In the genomic region with DNA sequence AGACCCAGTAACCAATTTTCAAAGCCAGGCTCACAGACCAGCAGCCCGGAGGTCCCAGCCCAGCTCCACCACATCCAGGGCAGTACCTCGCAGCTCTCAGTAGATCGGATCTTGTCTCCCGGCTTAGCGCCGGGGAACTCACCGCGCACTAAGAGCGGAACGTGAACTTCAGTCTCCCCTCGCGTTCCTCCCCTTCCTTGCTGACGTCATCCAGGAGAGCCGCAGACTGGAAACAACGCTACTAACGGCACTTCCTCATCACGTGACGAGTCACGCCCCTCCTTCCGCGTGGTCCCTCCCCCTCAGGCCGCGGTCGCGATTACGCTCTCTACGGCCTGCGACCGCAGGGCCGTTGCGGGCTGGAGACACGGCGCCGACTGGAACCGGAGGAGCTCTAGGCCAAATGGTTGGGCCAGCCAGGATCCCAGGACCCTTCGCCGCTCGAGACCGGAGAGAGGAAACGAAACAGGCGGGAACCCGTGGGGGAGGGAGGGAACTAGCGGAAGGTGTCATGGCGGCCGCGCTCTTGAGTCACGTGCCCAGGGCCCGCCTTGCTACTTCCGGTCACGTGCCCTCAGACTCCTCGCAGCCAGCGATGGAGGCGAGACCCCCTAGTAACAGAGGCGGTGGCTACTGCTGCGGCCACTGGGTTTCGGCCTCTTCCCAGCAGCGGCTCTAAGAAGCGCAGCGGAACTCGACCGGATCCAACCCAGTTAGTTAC, we compare ENCODE assay signal across 1 cellular context.
A peak's percentile ranks its signal among the peaks of the same experiment; 100 is the strongest.
TF ChIP-seq lines count a peak whose summit lies in the region.

A gene (plus strand): TSS at position 577 of the 721 bp plus-strand sequence. CDS start 10,508 bp downstream, outside the sequence.
A gene with protein sequence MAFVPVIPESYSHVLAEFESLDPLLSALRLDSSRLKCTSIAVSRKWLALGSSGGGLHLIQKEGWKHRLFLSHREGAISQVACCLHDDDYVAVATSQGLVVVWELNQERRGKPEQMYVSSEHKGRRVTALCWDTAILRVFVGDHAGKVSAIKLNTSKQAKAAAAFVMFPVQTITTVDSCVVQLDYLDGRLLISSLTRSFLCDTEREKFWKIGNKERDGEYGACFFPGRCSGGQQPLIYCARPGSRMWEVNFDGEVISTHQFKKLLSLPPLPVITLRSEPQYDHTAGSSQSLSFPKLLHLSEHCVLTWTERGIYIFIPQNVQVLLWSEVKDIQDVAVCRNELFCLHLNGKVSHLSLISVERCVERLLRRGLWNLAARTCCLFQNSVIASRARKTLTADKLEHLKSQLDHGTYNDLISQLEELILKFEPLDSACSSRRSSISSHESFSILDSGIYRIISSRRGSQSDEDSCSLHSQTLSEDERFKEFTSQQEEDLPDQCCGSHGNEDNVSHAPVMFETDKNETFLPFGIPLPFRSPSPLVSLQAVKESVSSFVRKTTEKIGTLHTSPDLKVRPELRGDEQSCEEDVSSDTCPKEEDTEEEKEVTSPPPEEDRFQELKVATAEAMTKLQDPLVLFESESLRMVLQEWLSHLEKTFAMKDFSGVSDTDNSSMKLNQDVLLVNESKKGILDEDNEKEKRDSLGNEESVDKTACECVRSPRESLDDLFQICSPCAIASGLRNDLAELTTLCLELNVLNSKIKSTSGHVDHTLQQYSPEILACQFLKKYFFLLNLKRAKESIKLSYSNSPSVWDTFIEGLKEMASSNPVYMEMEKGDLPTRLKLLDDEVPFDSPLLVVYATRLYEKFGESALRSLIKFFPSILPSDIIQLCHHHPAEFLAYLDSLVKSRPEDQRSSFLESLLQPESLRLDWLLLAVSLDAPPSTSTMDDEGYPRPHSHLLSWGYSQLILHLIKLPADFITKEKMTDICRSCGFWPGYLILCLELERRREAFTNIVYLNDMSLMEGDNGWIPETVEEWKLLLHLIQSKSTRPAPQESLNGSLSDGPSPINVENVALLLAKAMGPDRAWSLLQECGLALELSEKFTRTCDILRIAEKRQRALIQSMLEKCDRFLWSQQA (minus strand): TSS at position 150 of the 721 bp plus-strand sequence. CDS start 4,282 bp downstream, outside the sequence.

TF ChIP-seq in HepG2, 621 proteins besides CTCF, POLR2A, EP300 and RAD21 (continued from another document and continues in another):
- TF ChIP-seq, protein P1, sequence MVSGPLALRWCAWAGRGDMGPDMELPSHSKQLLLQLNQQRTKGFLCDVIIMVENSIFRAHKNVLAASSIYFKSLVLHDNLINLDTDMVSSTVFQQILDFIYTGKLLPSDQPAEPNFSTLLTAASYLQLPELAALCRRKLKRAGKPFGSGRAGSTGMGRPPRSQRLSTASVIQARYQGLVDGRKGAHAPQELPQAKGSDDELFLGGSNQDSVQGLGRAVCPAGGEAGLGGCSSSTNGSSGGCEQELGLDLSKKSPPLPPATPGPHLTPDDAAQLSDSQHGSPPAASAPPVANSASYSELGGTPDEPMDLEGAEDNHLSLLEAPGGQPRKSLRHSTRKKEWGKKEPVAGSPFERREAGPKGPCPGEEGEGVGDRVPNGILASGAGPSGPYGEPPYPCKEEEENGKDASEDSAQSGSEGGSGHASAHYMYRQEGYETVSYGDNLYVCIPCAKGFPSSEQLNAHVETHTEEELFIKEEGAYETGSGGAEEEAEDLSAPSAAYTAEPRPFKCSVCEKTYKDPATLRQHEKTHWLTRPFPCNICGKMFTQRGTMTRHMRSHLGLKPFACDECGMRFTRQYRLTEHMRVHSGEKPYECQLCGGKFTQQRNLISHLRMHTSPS (CRISPR knock-in tag; IDR thresholded peaks at IDR 0.05; ENCODE audit: low read depth): peak; percentile 54; the same call in 1 of the 2 replicates
- TF ChIP-seq, protein P2, sequence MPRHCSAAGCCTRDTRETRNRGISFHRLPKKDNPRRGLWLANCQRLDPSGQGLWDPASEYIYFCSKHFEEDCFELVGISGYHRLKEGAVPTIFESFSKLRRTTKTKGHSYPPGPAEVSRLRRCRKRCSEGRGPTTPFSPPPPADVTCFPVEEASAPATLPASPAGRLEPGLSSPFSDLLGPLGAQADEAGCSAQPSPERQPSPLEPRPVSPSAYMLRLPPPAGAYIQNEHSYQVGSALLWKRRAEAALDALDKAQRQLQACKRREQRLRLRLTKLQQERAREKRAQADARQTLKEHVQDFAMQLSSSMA (CRISPR knock-in tag; IDR thresholded peaks at IDR 0.05): no peak
- TF ChIP-seq, protein P3, sequence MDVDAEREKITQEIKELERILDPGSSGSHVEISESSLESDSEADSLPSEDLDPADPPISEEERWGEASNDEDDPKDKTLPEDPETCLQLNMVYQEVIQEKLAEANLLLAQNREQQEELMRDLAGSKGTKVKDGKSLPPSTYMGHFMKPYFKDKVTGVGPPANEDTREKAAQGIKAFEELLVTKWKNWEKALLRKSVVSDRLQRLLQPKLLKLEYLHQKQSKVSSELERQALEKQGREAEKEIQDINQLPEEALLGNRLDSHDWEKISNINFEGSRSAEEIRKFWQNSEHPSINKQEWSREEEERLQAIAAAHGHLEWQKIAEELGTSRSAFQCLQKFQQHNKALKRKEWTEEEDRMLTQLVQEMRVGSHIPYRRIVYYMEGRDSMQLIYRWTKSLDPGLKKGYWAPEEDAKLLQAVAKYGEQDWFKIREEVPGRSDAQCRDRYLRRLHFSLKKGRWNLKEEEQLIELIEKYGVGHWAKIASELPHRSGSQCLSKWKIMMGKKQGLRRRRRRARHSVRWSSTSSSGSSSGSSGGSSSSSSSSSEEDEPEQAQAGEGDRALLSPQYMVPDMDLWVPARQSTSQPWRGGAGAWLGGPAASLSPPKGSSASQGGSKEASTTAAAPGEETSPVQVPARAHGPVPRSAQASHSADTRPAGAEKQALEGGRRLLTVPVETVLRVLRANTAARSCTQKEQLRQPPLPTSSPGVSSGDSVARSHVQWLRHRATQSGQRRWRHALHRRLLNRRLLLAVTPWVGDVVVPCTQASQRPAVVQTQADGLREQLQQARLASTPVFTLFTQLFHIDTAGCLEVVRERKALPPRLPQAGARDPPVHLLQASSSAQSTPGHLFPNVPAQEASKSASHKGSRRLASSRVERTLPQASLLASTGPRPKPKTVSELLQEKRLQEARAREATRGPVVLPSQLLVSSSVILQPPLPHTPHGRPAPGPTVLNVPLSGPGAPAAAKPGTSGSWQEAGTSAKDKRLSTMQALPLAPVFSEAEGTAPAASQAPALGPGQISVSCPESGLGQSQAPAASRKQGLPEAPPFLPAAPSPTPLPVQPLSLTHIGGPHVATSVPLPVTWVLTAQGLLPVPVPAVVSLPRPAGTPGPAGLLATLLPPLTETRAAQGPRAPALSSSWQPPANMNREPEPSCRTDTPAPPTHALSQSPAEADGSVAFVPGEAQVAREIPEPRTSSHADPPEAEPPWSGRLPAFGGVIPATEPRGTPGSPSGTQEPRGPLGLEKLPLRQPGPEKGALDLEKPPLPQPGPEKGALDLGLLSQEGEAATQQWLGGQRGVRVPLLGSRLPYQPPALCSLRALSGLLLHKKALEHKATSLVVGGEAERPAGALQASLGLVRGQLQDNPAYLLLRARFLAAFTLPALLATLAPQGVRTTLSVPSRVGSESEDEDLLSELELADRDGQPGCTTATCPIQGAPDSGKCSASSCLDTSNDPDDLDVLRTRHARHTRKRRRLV (CRISPR knock-in tag; IDR thresholded peaks at IDR 0.05): peak; percentile 80
- TF ChIP-seq, protein P4, sequence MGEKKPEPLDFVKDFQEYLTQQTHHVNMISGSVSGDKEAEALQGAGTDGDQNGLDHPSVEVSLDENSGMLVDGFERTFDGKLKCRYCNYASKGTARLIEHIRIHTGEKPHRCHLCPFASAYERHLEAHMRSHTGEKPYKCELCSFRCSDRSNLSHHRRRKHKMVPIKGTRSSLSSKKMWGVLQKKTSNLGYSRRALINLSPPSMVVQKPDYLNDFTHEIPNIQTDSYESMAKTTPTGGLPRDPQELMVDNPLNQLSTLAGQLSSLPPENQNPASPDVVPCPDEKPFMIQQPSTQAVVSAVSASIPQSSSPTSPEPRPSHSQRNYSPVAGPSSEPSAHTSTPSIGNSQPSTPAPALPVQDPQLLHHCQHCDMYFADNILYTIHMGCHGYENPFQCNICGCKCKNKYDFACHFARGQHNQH (CRISPR knock-in tag; IDR thresholded peaks at IDR 0.05): peak; percentile 75; the same call in 1 of the 2 replicates
- 0 out of 2 replicates have a peak, but pooled peaks have one; percentile 25 for TF ChIP-seq GPN1 (CRISPR knock-in tag; IDR thresholded peaks at IDR 0.05; ENCODE audit: borderline replicate concordance)
- peak; percentile 88 for TF ChIP-seq TBX3 (IDR thresholded peaks at IDR 0.05; ENCODE audit: borderline replicate concordance)
- TF ChIP-seq TSC22D2 (CRISPR knock-in tag; IDR thresholded peaks at IDR 0.05; ENCODE audit: borderline replicate concordance): peak; percentile 90; the same call in 1 of the 2 replicates
- TF ChIP-seq, protein P5, sequence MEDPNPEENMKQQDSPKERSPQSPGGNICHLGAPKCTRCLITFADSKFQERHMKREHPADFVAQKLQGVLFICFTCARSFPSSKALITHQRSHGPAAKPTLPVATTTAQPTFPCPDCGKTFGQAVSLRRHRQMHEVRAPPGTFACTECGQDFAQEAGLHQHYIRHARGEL (CRISPR knock-in tag; IDR thresholded peaks at IDR 0.05): peak; percentile 93; the same call in 1 of the 2 replicates
- TF ChIP-seq, protein P6, sequence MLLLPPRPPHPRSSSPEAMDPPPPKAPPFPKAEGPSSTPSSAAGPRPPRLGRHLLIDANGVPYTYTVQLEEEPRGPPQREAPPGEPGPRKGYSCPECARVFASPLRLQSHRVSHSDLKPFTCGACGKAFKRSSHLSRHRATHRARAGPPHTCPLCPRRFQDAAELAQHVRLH (CRISPR knock-in tag; IDR thresholded peaks at IDR 0.05; ENCODE audit: borderline replicate concordance, low read depth): peak; percentile 92
- peak; percentile 97 for TF ChIP-seq ZNF501 (CRISPR knock-in tag; IDR thresholded peaks at IDR 0.05)
- TF ChIP-seq HNRNPH1 (optimal IDR thresholded peaks at IDR 0.05; ENCODE audit: low read depth, low read length): no peak
- peak; percentile 21; the same call in 1 of the 2 replicates for TF ChIP-seq ZNF878 (CRISPR knock-in tag; IDR thresholded peaks at IDR 0.05)
- TF ChIP-seq ZNF788 (CRISPR knock-in tag; IDR thresholded peaks at IDR 0.05; ENCODE audit: borderline replicate concordance): peak; percentile 92; the same call in 1 of the 2 replicates
- no peak for TF ChIP-seq ZNF850 (CRISPR knock-in tag; conservative IDR thresholded peaks at IDR 0.05)
- no peak for TF ChIP-seq SNRNP70 (IDR thresholded peaks at IDR 0.05; ENCODE audit: low read depth, low read length)
- TF ChIP-seq ZNF484 (CRISPR knock-in tag; IDR thresholded peaks at IDR 0.05; ENCODE audit: borderline replicate concordance, low read depth): no peak
- no peak; the same call in 1 of the 2 replicates for TF ChIP-seq MTA1 (CRISPR knock-in tag; IDR thresholded peaks at IDR 0.05; ENCODE audit: borderline replicate concordance)
- TF ChIP-seq HOXD1 (CRISPR knock-in tag; IDR thresholded peaks at IDR 0.05): peak; percentile 31; the same call in 1 of the 2 replicates
- peak; percentile 66; the same call in 1 of the 2 replicates for TF ChIP-seq ZNF703 (CRISPR knock-in tag; IDR thresholded peaks at IDR 0.05; ENCODE audit: borderline replicate concordance)
- TF ChIP-seq, protein P7, sequence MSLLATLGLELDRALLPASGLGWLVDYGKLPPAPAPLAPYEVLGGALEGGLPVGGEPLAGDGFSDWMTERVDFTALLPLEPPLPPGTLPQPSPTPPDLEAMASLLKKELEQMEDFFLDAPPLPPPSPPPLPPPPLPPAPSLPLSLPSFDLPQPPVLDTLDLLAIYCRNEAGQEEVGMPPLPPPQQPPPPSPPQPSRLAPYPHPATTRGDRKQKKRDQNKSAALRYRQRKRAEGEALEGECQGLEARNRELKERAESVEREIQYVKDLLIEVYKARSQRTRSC (CRISPR knock-in tag; IDR thresholded peaks at IDR 0.05; ENCODE audit: low read depth): peak; percentile 34; the same call in 1 of the 2 replicates
- peak; percentile 94 for TF ChIP-seq ZNF607 (CRISPR knock-in tag; IDR thresholded peaks at IDR 0.05; ENCODE audit: borderline replicate concordance)
- TF ChIP-seq, protein P8, sequence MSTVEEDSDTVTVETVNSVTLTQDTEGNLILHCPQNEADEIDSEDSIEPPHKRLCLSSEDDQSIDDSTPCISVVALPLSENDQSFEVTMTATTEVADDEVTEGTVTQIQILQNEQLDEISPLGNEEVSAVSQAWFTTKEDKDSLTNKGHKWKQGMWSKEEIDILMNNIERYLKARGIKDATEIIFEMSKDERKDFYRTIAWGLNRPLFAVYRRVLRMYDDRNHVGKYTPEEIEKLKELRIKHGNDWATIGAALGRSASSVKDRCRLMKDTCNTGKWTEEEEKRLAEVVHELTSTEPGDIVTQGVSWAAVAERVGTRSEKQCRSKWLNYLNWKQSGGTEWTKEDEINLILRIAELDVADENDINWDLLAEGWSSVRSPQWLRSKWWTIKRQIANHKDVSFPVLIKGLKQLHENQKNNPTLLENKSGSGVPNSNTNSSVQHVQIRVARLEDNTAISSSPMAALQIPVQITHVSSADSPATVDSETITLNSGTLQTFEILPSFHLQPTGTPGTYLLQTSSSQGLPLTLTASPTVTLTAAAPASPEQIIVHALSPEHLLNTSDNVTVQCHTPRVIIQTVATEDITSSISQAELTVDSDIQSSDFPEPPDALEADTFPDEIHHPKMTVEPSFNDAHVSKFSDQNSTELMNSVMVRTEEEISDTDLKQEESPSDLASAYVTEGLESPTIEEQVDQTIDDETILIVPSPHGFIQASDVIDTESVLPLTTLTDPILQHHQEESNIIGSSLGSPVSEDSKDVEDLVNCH (CRISPR knock-in tag; IDR thresholded peaks at IDR 0.05): no peak
- TF ChIP-seq NCOA5 (CRISPR knock-in tag; IDR thresholded peaks at IDR 0.05): no peak
- TF ChIP-seq SMYD3 (CRISPR knock-in tag; IDR thresholded peaks at IDR 0.05): peak; percentile 59; the same call in 1 of the 2 replicates
- TF ChIP-seq ISX (CRISPR knock-in tag; conservative IDR thresholded peaks at IDR 0.05): no peak
- peak; percentile 99 for TF ChIP-seq ASH2L (IDR thresholded peaks at IDR 0.05; ENCODE audit: insufficient read length, low read depth, low read length)
- TF ChIP-seq, protein P9, sequence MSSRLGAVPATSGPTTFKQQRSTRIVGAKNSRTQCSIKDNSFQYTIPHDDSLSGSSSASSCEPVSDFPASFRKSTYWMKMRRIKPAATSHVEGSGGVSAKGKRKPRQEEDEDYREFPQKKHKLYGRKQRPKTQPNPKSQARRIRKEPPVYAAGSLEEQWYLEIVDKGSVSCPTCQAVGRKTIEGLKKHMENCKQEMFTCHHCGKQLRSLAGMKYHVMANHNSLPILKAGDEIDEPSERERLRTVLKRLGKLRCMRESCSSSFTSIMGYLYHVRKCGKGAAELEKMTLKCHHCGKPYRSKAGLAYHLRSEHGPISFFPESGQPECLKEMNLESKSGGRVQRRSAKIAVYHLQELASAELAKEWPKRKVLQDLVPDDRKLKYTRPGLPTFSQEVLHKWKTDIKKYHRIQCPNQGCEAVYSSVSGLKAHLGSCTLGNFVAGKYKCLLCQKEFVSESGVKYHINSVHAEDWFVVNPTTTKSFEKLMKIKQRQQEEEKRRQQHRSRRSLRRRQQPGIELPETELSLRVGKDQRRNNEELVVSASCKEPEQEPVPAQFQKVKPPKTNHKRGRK (CRISPR knock-in tag; IDR thresholded peaks at IDR 0.05): peak; percentile 71; the same call in 1 of the 2 replicates
- no peak for TF ChIP-seq ZFP82 (CRISPR knock-in tag; IDR thresholded peaks at IDR 0.05; ENCODE audit: borderline replicate concordance)
- TF ChIP-seq SIN3A (IDR thresholded peaks at IDR 0.05; ENCODE audit: borderline replicate concordance, low read depth, low read length): peak; percentile 74; the same call in 1 of the 2 replicates
- TF ChIP-seq NCOA2 (CRISPR knock-in tag; IDR thresholded peaks at IDR 0.05): peak; percentile 63
- peak; percentile 87; the same call in 1 of the 2 replicates for TF ChIP-seq ZNF737 (CRISPR knock-in tag; IDR thresholded peaks at IDR 0.05; ENCODE audit: borderline replicate concordance)
- TF ChIP-seq PHF21A (CRISPR knock-in tag; IDR thresholded peaks at IDR 0.05): peak; percentile 51; the same call in 1 of the 2 replicates
- no peak; the same call in 1 of the 2 replicates for TF ChIP-seq REL (CRISPR knock-in tag; conservative IDR thresholded peaks at IDR 0.05)
- TF ChIP-seq ZNF274 (CRISPR knock-in tag; IDR thresholded peaks at IDR 0.05): peak; percentile 94
- no peak for TF ChIP-seq AGO1 (IDR thresholded peaks at IDR 0.05; ENCODE audit: low read depth, low read length, poor library complexity, severe bottlenecking)
- peak; percentile 98 for TF ChIP-seq ZSCAN21 (CRISPR knock-in tag; IDR thresholded peaks at IDR 0.05; ENCODE audit: borderline replicate concordance)
